Comparison of ENCODE assay signal across 27 cellular contexts in the genomic region with DNA sequence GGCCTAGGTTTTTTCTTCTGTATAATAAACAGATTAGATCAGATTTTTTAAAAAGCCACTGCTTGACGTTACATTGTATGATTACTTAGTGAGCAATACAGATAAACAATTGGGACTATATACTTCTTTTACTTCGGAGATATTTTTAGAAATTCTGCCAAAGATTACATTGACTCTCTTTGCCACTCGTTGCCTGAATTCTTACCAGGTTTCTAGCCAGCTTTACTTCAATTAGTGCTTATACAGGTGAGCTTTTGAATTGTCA.
A peak's percentile ranks its signal among the peaks of the same experiment; 100 is the strongest.
DNase-seq lines count a peak whose midpoint lies in the region; ATAC-seq and TF ChIP-seq lines count a peak whose summit lies in the region.
"Had no signal": no experiment of that assay in that cellular context is flagged by ENCODE, and none has a peak within 500 bp of the region (broad histone marks: within the 10 kb centered on the region; RNA-seq: fewer than 3 reads in every experiment).

No MANE protein-coding gene starts in this region.

- peaks cover 26 to 33% of the 10 kb centered on the region in 2 experiments for H3K36me3 ChIP-seq in SK-N-SH (replicated peaks in 1 of 2; ENCODE audit: control insufficient read depth in 1 of 2, insufficient read depth in 2 of 2, low read length in 1 of 2)
- peaks cover 0 to 32% (median 5%) of the 10 kb centered on the region in 4 donors for H3K36me3 ChIP-seq in esophagus muscularis mucosa
- H3K36me3 ChIP-seq in gastrocnemius medialis, result peaks cover 0 to 11% of the 10 kb centered on the region in 2 donors
- H3K36me3 ChIP-seq: uterus had no signal

- H3K27ac ChIP-seq in SK-N-SH (ENCODE audit: low read depth in 2 of 2, low read length in 1 of 2) (peak overlapping the region in 1 of 2 experiments; percentile 84; a peak in 3 of 4 replicates), esophagus muscularis mucosa (replicated peaks in 1 of 4) (peak overlapping the region; percentile 45 to 72 (median 58)), gastrocnemius medialis (peak overlapping the region; percentile 57 to 74 (median 67))
- H3K27ac ChIP-seq: 22Rv1, coronary artery, hepatocyte, uterus had no signal

- H3K4me3 Mint-ChIP-seq in HFFc6 (peak overlapping the region; percentile 72), progenitor cell of endocrine pancreas (ENCODE audit: low read depth) (no peak overlapping the region)
- H3K4me3 Mint-ChIP-seq: activated CD8-positive, alpha-beta T cell treated with anti-CD3 and anti-CD28 coated beads, Interleukin-2, amount 10 ng/mL, durations not matched to agents 7 days and 5 days; activated T-cell treated with anti-CD3 and anti-CD28 coated beads, Interleukin-2, amount 50 U/mL, for 4 hours; B cell; naive thymus-derived CD8-positive, alpha-beta T cell had no signal

- no peak overlapping the region for H3K4me3 ChIP-seq in SK-N-SH (ENCODE audit: low read depth in 2 of 2, low read length in 1 of 2)
- no peak overlapping the region for H3K4me3 ChIP-seq in esophagus muscularis mucosa
- no peak overlapping the region for H3K4me3 ChIP-seq in gastrocnemius medialis
- H3K4me3 ChIP-seq: coronary artery, HAP-1, hepatocyte, uterus had no signal

- 87% methylated on average over 3 of the region's 3 CpGs for WGBS in SK-N-SH (ENCODE audit: low lambda C conversion rate)
- 59% methylated on average over 3 of the region's 3 CpGs for WGBS in esophagus muscularis mucosa

- H3K36me3 Mint-ChIP-seq in HFFc6 (ENCODE audit: low read depth) (peaks cover 48% of the 10 kb centered on the region), progenitor cell of endocrine pancreas (ENCODE audit: insufficient read depth) (peaks cover 3% of the 10 kb centered on the region)

- ATAC-seq in SK-N-SH treated with all-trans-retinoic acid at 6 μM for 48 hours (no peak), gastrocnemius medialis (no peak)
- ATAC-seq: activated CD8-positive, alpha-beta T cell treated with anti-CD3 and anti-CD28 coated beads, Interleukin-2, amount 10 ng/mL, durations not matched to agents 7 days and 5 days; activated naive CD4-positive, alpha-beta T cell treated with anti-CD3 and anti-CD28 coated beads, Interleukin-2, amount 50 U/mL, for 72 hours; activated T-cell treated with anti-CD3 and anti-CD28 coated beads, Interleukin-2, amount 50 U/mL, for 4 hours; naive thymus-derived CD8-positive, alpha-beta T cell had no signal

- peak overlapping the region; percentile 26; the same call in 1 of the 2 replicates for H3K9ac ChIP-seq in SK-N-SH

- no peak for TF ChIP-seq EP300 in SK-N-SH (IDR thresholded peaks at IDR 0.05; ENCODE audit: borderline replicate concordance in 1 of 2, low read depth in 1 of 2, low read length in 1 of 2)
- no peak for TF ChIP-seq EP300 in esophagus muscularis mucosa (IDR thresholded peaks at IDR 0.05)

- CTCF ChIA-PET in SK-N-SH (lab: Yijun Ruan, JAX), result no interaction called here

- no peaks in the 10 kb centered on the region for H3K9me3 ChIP-seq in SK-N-SH
- H3K9me3 ChIP-seq in esophagus muscularis mucosa, result no peaks in the 10 kb centered on the region
- no peaks in the 10 kb centered on the region for H3K9me3 ChIP-seq in gastrocnemius medialis
- H3K9me3 ChIP-seq: HAP-1, uterus had no signal

- H3K9me3 Mint-ChIP-seq in HFFc6, result no peaks in the 10 kb centered on the region
- H3K9me3 Mint-ChIP-seq in progenitor cell of endocrine pancreas (ENCODE audit: low read depth), result no peaks in the 10 kb centered on the region
- H3K9me3 Mint-ChIP-seq: activated naive CD4-positive, alpha-beta T cell treated with anti-CD3 and anti-CD28 coated beads, Interleukin-2, amount 50 U/mL, for 72 hours; activated T-cell treated with anti-CD3 and anti-CD28 coated beads, Interleukin-2, amount 50 U/mL, for 4 hours; naive thymus-derived CD8-positive, alpha-beta T cell had no signal

- H3K27me3 ChIP-seq in SK-N-SH (ENCODE audit: insufficient read depth) (no peaks in the 10 kb centered on the region), esophagus muscularis mucosa (no peaks in the 10 kb centered on the region), gastrocnemius medialis (no peaks in the 10 kb centered on the region)
- H3K27me3 ChIP-seq: hepatocyte, uterus had no signal

- TF ChIP-seq POLR2A in esophagus muscularis mucosa (IDR thresholded peaks at IDR 0.05; ENCODE audit: low read depth) (no peak), gastrocnemius medialis (IDR thresholded peaks at IDR 0.05) (no peak)

- intact Hi-C loops in esophagus muscularis mucosa (cut with DNase I) (no loop called here), gastrocnemius medialis (cut with DNase I; ENCODE audit: low total_unique reads) (loop anchor here (5.0 kb wide), 1 partner anchor 109 kb away; no protein-coding TSS in a partner anchor)

- peaks cover 36% of the 10 kb centered on the region; the same call in 1 of the 2 replicates for H3K79me2 ChIP-seq in SK-N-SH (ENCODE audit: insufficient read depth)

- H2AFZ ChIP-seq in SK-N-SH (ENCODE audit: low read depth), result no peak overlapping the region
- H2AFZ ChIP-seq: hepatocyte had no signal

- H3K27ac Mint-ChIP-seq in HFFc6, result peak overlapping the region; percentile 92
- H3K27ac Mint-ChIP-seq in progenitor cell of endocrine pancreas, result no peak overlapping the region
- H3K27ac Mint-ChIP-seq: activated CD8-positive, alpha-beta T cell treated with anti-CD3 and anti-CD28 coated beads, Interleukin-2, amount 10 ng/mL, durations not matched to agents 7 days and 5 days; B cell had no signal

- H3F3A ChIP-seq in SK-N-SH (replicated peaks; ENCODE audit: insufficient read depth), result peaks cover 20% of the 10 kb centered on the region

- no peaks in the 10 kb centered on the region for H4K20me1 ChIP-seq in SK-N-SH (ENCODE audit: insufficient read depth)

- H3K4me2 ChIP-seq in SK-N-SH, result peak overlapping the region; percentile 55
- H3K4me2 ChIP-seq: hepatocyte had no signal

- DNase-seq in SK-N-SH (no peak), HFFc6 (peak; percentile 44), esophagus muscularis mucosa (ENCODE audit: extremely low spot score) (no peak), gastrocnemius medialis (no peak), ureter (ENCODE audit: low spot score) (no peak), NCI-H2029 treated with DMSO at 0.1 percent for 48 hours (lab: John Stamatoyannopoulos, UW) (no peak), progenitor cell of endocrine pancreas (ENCODE audit: low spot score, unreplicated experiment) (no peak)
- DNase-seq: activated CD4-positive, CD25-positive, alpha-beta regulatory T cell; activated CD8-positive, alpha-beta T cell treated with anti-CD3 and anti-CD28 coated beads, Interleukin-2, amount 10 ng/mL, durations not matched to agents 7 days and 5 days; activated T-cell treated with anti-CD3 and anti-CD28 coated beads, Interleukin-2, amount 50 U/mL, for 4 hours; COR-L47; DMS79 treated with DMSO at 0.1 percent for 48 hours; naive thymus-derived CD8-positive, alpha-beta T cell; NCI-H1105; NCI-H2081; NCI-H510A treated with DMSO at 0.1 percent for 48 hours; NK-92 treated with Interleukin-12 subunit alpha and Interleukin-12 subunit beta, amount 100 ng/mL, for 24 hours; stimulated activated CD4-positive, alpha-beta T cell treated with anti-CD3 and anti-CD28 coated beads, Interleukin-4, amount 100 ng/mL, for 24 hours; T-helper 9 cell; uterus had no signal

- POLR2A ChIA-PET in SK-N-SH (lab: Yijun Ruan, JAX), result no interaction called here

- no peaks in the 10 kb centered on the region for H3K9me2 ChIP-seq in SK-N-SH

- no peak for TF ChIP-seq RAD21 in SK-N-SH (IDR thresholded peaks at IDR 0.05; ENCODE audit: low read length)

- H3K27me3 Mint-ChIP-seq in HFFc6 (ENCODE audit: insufficient read depth), result no peaks in the 10 kb centered on the region; the same call in 1 of the 2 replicates
- no peaks in the 10 kb centered on the region for H3K27me3 Mint-ChIP-seq in progenitor cell of endocrine pancreas
- H3K27me3 Mint-ChIP-seq: B cell; naive thymus-derived CD8-positive, alpha-beta T cell had no signal

- TF ChIP-seq CTCF in SK-N-SH (IDR thresholded peaks at IDR 0.05) (no peak), HFFc6 (IDR thresholded peaks at IDR 0.05) (no peak), esophagus muscularis mucosa (IDR thresholded peaks at IDR 0.05) (no peak), gastrocnemius medialis (IDR thresholded peaks at IDR 0.05 in 4 of 5, conservative IDR thresholded peaks at IDR 0.05 in 1 of 5) (no peak), progenitor cell of endocrine pancreas (IDR thresholded peaks at IDR 0.05; ENCODE audit: unreplicated experiment) (no peak)

- H3K4me1 Mint-ChIP-seq in HFFc6 (ENCODE audit: low read depth) (peaks cover 89% of the 10 kb centered on the region), progenitor cell of endocrine pancreas (ENCODE audit: low read depth) (peaks cover 7% of the 10 kb centered on the region)

- in situ Hi-C loops in gastrocnemius medialis (cut with MboI; ENCODE audit: low sequenced_read_pairs in 4 of 4), result no loop called here

- peaks cover 0 to 31% of the 10 kb centered on the region in 2 experiments; a peak in 2 of 4 replicates for H3K4me1 ChIP-seq in SK-N-SH (ENCODE audit: control insufficient read depth in 1 of 2, insufficient read depth in 2 of 2, low read depth in 1 of 2, low read length in 1 of 2)
- peaks cover 32 to 63% (median 54%) of the 10 kb centered on the region in 4 donors for H3K4me1 ChIP-seq in esophagus muscularis mucosa
- peaks cover 68 to 73% of the 10 kb centered on the region in 2 donors for H3K4me1 ChIP-seq in gastrocnemius medialis
- H3K4me1 ChIP-seq: uterus had no signal

TF ChIP-seq in SK-N-SH, 30 proteins besides CTCF, POLR2A, EP300 and RAD21 (continues in another document):
- TF ChIP-seq MEF2A (IDR thresholded peaks at IDR 0.05; ENCODE audit: borderline replicate concordance, low read depth), result no peak

TF ChIP-seq in SK-N-SH treated with all-trans-retinoic acid at 6 μM for 48 hours, 23 proteins besides CTCF, POLR2A, EP300 and RAD21 (continues in another document):
- TF ChIP-seq ZFP3 (CRISPR knock-in tag; IDR thresholded peaks at IDR 0.05) (no peak), RARB (CRISPR knock-in tag; IDR thresholded peaks at IDR 0.05) (no peak), ZNF8 (CRISPR knock-in tag; IDR thresholded peaks at IDR 0.05) (no peak), ZC3H10 (CRISPR knock-in tag; IDR thresholded peaks at IDR 0.05) (no peak), BACH2 (CRISPR knock-in tag; IDR thresholded peaks at IDR 0.05; ENCODE audit: borderline replicate concordance) (no peak)
- TF ChIP-seq, protein P1, sequence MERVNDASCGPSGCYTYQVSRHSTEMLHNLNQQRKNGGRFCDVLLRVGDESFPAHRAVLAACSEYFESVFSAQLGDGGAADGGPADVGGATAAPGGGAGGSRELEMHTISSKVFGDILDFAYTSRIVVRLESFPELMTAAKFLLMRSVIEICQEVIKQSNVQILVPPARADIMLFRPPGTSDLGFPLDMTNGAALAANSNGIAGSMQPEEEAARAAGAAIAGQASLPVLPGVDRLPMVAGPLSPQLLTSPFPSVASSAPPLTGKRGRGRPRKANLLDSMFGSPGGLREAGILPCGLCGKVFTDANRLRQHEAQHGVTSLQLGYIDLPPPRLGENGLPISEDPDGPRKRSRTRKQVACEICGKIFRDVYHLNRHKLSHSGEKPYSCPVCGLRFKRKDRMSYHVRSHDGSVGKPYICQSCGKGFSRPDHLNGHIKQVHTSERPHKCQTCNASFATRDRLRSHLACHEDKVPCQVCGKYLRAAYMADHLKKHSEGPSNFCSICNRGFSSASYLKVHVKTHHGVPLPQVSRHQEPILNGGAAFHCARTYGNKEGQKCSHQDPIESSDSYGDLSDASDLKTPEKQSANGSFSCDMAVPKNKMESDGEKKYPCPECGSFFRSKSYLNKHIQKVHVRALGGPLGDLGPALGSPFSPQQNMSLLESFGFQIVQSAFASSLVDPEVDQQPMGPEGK (CRISPR knock-in tag; IDR thresholded peaks at IDR 0.05; ENCODE audit: borderline replicate concordance), result no peak
